9 cellular contexts compared by ENCODE assay signal in the genomic region with DNA sequence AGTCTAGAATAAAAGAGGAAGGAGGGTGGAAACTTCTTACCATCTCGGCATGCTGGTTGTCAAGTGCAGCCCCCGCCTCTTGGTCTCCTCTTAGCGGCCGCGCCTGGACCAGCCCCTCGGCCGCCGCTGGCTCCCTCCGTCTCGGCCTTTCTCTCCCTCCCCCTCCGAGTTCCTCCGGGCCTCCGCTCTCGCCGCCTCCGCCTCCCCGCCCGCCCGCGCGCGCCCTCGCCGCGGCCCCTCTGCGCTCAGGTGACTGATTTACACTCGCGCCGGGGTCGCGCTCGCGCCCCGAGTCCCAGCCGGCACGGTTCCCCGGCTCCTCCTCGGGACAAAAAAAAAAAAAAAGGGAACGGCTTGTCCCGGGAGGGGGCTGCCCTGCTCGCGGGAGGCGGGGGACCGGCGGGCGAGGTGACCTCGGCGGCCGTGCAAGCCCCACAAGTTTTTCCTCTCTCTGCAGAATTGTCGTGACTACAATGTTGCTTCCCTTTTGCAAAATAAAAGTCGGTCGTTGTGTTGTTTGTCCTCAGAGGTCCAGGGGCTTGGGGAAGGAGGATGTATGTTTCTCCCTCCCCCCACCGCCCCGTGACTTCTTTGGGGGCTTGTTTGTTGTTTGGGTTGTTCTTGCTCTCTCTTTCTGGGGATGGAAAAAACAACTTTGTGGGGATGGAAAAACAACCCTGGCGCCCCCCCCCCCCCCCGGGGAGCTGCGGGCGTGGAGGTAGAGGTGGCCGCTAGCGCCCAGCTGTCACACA. TPM values are rescaled to one million over a fixed set of nuclear protein-coding genes. Genes with fewer than 3 reads are reported as not detected.
DNase-seq lines count a peak whose midpoint lies in the region; ATAC-seq and TF ChIP-seq lines count a peak whose summit lies in the region.
"Had no signal": no experiment of that assay in that cellular context is flagged by ENCODE, and none has a peak within 500 bp of the region (broad histone marks: within the 10 kb centered on the region; RNA-seq: fewer than 3 reads in every experiment).

TSS of gene BNC2 (minus strand) at position 65 of the 752 bp plus-strand sequence. CDS start at position 43, 22 bp downstream.

- no peak for DNase-seq in activated T-helper 2 cell treated with anti-CD3 and anti-CD28 coated beads, Interferon-gamma antibody, Interleukin-2, Interleukin-4, amounts not matched to agents 10 μg/mL and 5 μg/mL and 100 μg/mL, durations not matched to agents 14 hours and 24 hours and 36 hours (ENCODE audit: low spot score)
- DNase-seq in heart right ventricle (peak; percentile 24 to 47), ovary (peak; percentile 70 to 83 (median 76))
- DNase-seq in activated effector memory CD4-positive, alpha-beta T cell treated with anti-CD3 and anti-CD28 coated beads, Interleukin-2, amount 50 U/mL, for 16 hours: no peak
- no peak for DNase-seq in effector CD4-positive, alpha-beta T cell

- no peaks in the 10 kb centered on the region for H3K9me3 Mint-ChIP-seq in activated T-helper 2 cell treated with anti-CD3 and anti-CD28 coated beads, Interferon-gamma antibody, Interleukin-2, Interleukin-4, amounts not matched to agents 10 μg/mL and 5 μg/mL and 100 μg/mL, durations not matched to agents 14 hours and 24 hours and 36 hours

- no peak for TF ChIP-seq POLR2A in ovary (IDR thresholded peaks at IDR 0.05)

- peaks cover 37% of the 10 kb centered on the region for H3K27me3 Mint-ChIP-seq in activated T-helper 2 cell treated with anti-CD3 and anti-CD28 coated beads, Interferon-gamma antibody, Interleukin-2, Interleukin-4, amounts not matched to agents 10 μg/mL and 5 μg/mL and 100 μg/mL, durations not matched to agents 14 hours and 24 hours and 36 hours (ENCODE audit: low read depth)

- peak within 1 kb of the TSS; percentile 84 to 99 (median 95) for H3K4me2 ChIP-seq in BLaER1 treated with 17β-estradiol and CSF1 and Interleukin-3, amounts not matched to agents 10 nM and 100 nM

- H3K36me3 ChIP-seq in BLaER1 treated with 17β-estradiol and CSF1 and Interleukin-3, amounts not matched to agents 10 nM and 100 nM: no peaks in the 10 kb centered on the region
- H3K36me3 ChIP-seq in HUES48 (ENCODE audit: control insufficient read depth, insufficient read depth, low read length): no peaks in the 10 kb centered on the region
- H3K36me3 ChIP-seq in heart right ventricle: no peaks in the 10 kb centered on the region
- no peaks in the 10 kb centered on the region for H3K36me3 ChIP-seq in ovary

- peak within 1 kb of the TSS; percentile 69 to 87 (median 78) for H3K27ac ChIP-seq in BLaER1 treated with 17β-estradiol and CSF1 and Interleukin-3, amounts not matched to agents 10 nM and 100 nM
- H3K27ac ChIP-seq in HUES48 (ENCODE audit: low read depth, low read length) (peak within 1 kb of the TSS; percentile 75), heart right ventricle (peak within 1 kb of the TSS; percentile 30 to 87 (median 76)), ovary (peak within 1 kb of the TSS; percentile 93)

- H3K9me3 ChIP-seq in BLaER1 treated with 17β-estradiol and CSF1 and Interleukin-3, amounts not matched to agents 10 nM and 100 nM (replicated peaks in 1 of 11): peaks cover 0 to 7% (median under 1%) of the 10 kb centered on the region in 11 experiments; a peak in 5 of 22 replicates
- H3K9me3 ChIP-seq in HUES48 (ENCODE audit: control insufficient read depth, insufficient read depth, low read length): no peaks in the 10 kb centered on the region
- H3K9me3 ChIP-seq in heart right ventricle: no peaks in the 10 kb centered on the region
- H3K9me3 ChIP-seq in ovary: no peaks in the 10 kb centered on the region

- H4K20me1 ChIP-seq in BLaER1 treated with 17β-estradiol and CSF1 and Interleukin-3, amounts not matched to agents 10 nM and 100 nM: peaks cover 0 to 21% (median 10%) of the 10 kb centered on the region in 11 experiments; a peak in 7 of 22 replicates

- TF ChIP-seq CTCF in heart right ventricle (IDR thresholded peaks at IDR 0.05): peak in 1 of 9 donors; percentile 6
- TF ChIP-seq CTCF in ovary (IDR thresholded peaks at IDR 0.05): no peak

- peak within 1 kb of the TSS; percentile 72 to 81 (median 76) for H3K4me3 ChIP-seq in BLaER1 treated with 17β-estradiol and CSF1 and Interleukin-3, amounts not matched to agents 10 nM and 100 nM
- H3K4me3 ChIP-seq in HUES48 (ENCODE audit: low read depth, low read length) (peak within 1 kb of the TSS; percentile 80), heart right ventricle (peak within 1 kb of the TSS; percentile 39 to 75 (median 64)), ovary (peak within 1 kb of the TSS; percentile 88)

- H3K9ac ChIP-seq in BLaER1 treated with 17β-estradiol and CSF1 and Interleukin-3, amounts not matched to agents 10 nM and 100 nM: peak within 1 kb of the TSS; percentile 75 to 89 (median 81)
- H3K9ac ChIP-seq in HUES48 (ENCODE audit: low read depth, low read length): peak within 1 kb of the TSS; percentile 68

- TF ChIP-seq EP300 in ovary (IDR thresholded peaks at IDR 0.05): no peak

- no peak within 1 kb of the TSS for H3K27ac Mint-ChIP-seq in activated T-helper 2 cell treated with anti-CD3 and anti-CD28 coated beads, Interferon-gamma antibody, Interleukin-2, Interleukin-4, amounts not matched to agents 10 μg/mL and 5 μg/mL and 100 μg/mL, durations not matched to agents 14 hours and 24 hours and 36 hours
- H3K27ac Mint-ChIP-seq: IgD-negative memory B cell had no signal

- intact Hi-C loops in activated T-helper 2 cell treated with anti-CD3 and anti-CD28 coated beads, Interferon-gamma antibody, Interleukin-2, Interleukin-4, amounts not matched to agents 10 μg/mL and 5 μg/mL and 100 μg/mL, durations not matched to agents 14 hours and 24 hours and 36 hours (cut with micrococcal nuclease): no loop called here
- intact Hi-C loops in heart right ventricle (cut with DNase I): no loop called here
- intact Hi-C loops in ovary (cut with DNase I): loop anchor here (2.0 to 10.0 kb wide), 4 partner anchors 143 to 676 kb away; no protein-coding TSS in a partner anchor

- ATAC-seq in heart right ventricle: peak; percentile 33 to 77 (median 56)
- ATAC-seq in HG02852 (IDR thresholded peaks at IDR 0.05; ENCODE audit: unreplicated experiment): no peak

- H3K36me3 Mint-ChIP-seq in activated T-helper 2 cell treated with anti-CD3 and anti-CD28 coated beads, Interferon-gamma antibody, Interleukin-2, Interleukin-4, amounts not matched to agents 10 μg/mL and 5 μg/mL and 100 μg/mL, durations not matched to agents 14 hours and 24 hours and 36 hours (ENCODE audit: low read depth): no peaks in the 10 kb centered on the region
- H3K36me3 Mint-ChIP-seq: IgD-negative memory B cell had no signal

- H3K27me3 ChIP-seq in BLaER1 treated with 17β-estradiol and CSF1 and Interleukin-3, amounts not matched to agents 10 nM and 100 nM: peaks cover 33 to 45% (median 42%) of the 10 kb centered on the region in 11 experiments
- H3K27me3 ChIP-seq in HUES48 (ENCODE audit: control insufficient read depth, insufficient read depth, low read length): peaks cover 7% of the 10 kb centered on the region; the same call in 1 of the 2 replicates
- peaks cover 0 to 75% (median 58%) of the 10 kb centered on the region in 7 donors for H3K27me3 ChIP-seq in heart right ventricle
- H3K27me3 ChIP-seq in ovary: no peaks in the 10 kb centered on the region

- 1% methylated on average over 48 to 60 of the region's 60 CpGs for WGBS in heart right ventricle, 2 donors
- WGBS in ovary, 3 donors: 1 to 2% (median 1%) methylated on average over 59 to 60 of the region's 60 CpGs

- peaks cover 2% of the 10 kb centered on the region for H3K4me1 Mint-ChIP-seq in activated T-helper 2 cell treated with anti-CD3 and anti-CD28 coated beads, Interferon-gamma antibody, Interleukin-2, Interleukin-4, amounts not matched to agents 10 μg/mL and 5 μg/mL and 100 μg/mL, durations not matched to agents 14 hours and 24 hours and 36 hours (ENCODE audit: low read depth)

- peaks cover 26 to 40% (median 32%) of the 10 kb centered on the region in 10 experiments for H3K4me1 ChIP-seq in BLaER1 treated with 17β-estradiol and CSF1 and Interleukin-3, amounts not matched to agents 10 nM and 100 nM
- peaks cover 47% of the 10 kb centered on the region for H3K4me1 ChIP-seq in HUES48 (ENCODE audit: control insufficient read depth, insufficient read depth, low read length)
- peaks cover 0 to 35% (median 22%) of the 10 kb centered on the region in 9 donors for H3K4me1 ChIP-seq in heart right ventricle
- peaks cover 1% of the 10 kb centered on the region for H3K4me1 ChIP-seq in ovary (ENCODE audit: insufficient read depth)

- H3K4me3 Mint-ChIP-seq in activated T-helper 2 cell treated with anti-CD3 and anti-CD28 coated beads, Interferon-gamma antibody, Interleukin-2, Interleukin-4, amounts not matched to agents 10 μg/mL and 5 μg/mL and 100 μg/mL, durations not matched to agents 14 hours and 24 hours and 36 hours (ENCODE audit: low read depth): peak within 1 kb of the TSS; percentile 60

RNA-seq across cellular contexts. Expression of gene BNC2, which starts in this region (rescaled TPM):
- total RNA-seq in activated T-helper 2 cell treated with anti-CD3 and anti-CD28 coated beads, Interferon-gamma antibody, Interleukin-2, Interleukin-4, amounts not matched to agents 10 μg/mL and 5 μg/mL and 100 μg/mL, durations not matched to agents 14 hours and 24 hours and 36 hours: not detected in 2 replicates
- total RNA-seq in heart right ventricle (1 to 10 TPM; 2.2 to 7.3 (median 4.1) TPM), ovary (100 to 1,000 TPM in 5 of 7 donors, 10 to 100 TPM in 2; 47.9 to 232 (median 201) TPM)
- polyA plus RNA-seq in heart right ventricle (under 1 TPM; 0.49 to 0.59 TPM), ovary (10 to 100 TPM; 17.2 to 36.1 TPM)
- polyA plus RNA-seq: IgD-negative memory B cell had no signal

Comparison
In these comparisons a context has a peak if more than half of its experiments do, and no peak if none do; other contexts are left out.
1. RNA of gene BNC2 (total RNA-seq): 47.9 to 232 TPM in ovary; 2.2 to 7.3 TPM in heart right ventricle and not detected in activated T-helper 2 cell treated with anti-CD3 and anti-CD28 coated beads, Interferon-gamma antibody, Interleukin-2, Interleukin-4, amounts not matched to agents 10 μg/mL and 5 μg/mL and 100 μg/mL, durations not matched to agents 14 hours and 24 hours and 36 hours; every median in the first group is over 4 times any median in the second.
2. RNA of gene BNC2 (polyA plus RNA-seq): 17.2 to 36.1 TPM in ovary; 0.49 to 0.59 TPM in heart right ventricle; every median in the first group is over 10 times any median in the second.
3. DNase-seq: peak in heart right ventricle (2 of 2) and ovary (5 of 5); none in activated T-helper 2 cell treated with anti-CD3 and anti-CD28 coated beads, Interferon-gamma antibody, Interleukin-2, Interleukin-4, amounts not matched to agents 10 μg/mL and 5 μg/mL and 100 μg/mL, durations not matched to agents 14 hours and 24 hours and 36 hours (single experiment), activated effector memory CD4-positive, alpha-beta T cell treated with anti-CD3 and anti-CD28 coated beads, Interleukin-2, amount 50 U/mL, for 16 hours (single experiment) and effector CD4-positive, alpha-beta T cell (single experiment).
4. intact Hi-C loops: an anchor here in ovary (2.0 to 10.0 kb wide); none called in activated T-helper 2 cell treated with anti-CD3 and anti-CD28 coated beads, Interferon-gamma antibody, Interleukin-2, Interleukin-4, amounts not matched to agents 10 μg/mL and 5 μg/mL and 100 μg/mL, durations not matched to agents 14 hours and 24 hours and 36 hours and heart right ventricle.
5. Peak in every context shown above with its lines, with median percentiles within 50 percentile points of each other: H3K27ac ChIP-seq and H3K4me3 ChIP-seq.